1 cellular context compared by ENCODE assay signal in the genomic region with DNA sequence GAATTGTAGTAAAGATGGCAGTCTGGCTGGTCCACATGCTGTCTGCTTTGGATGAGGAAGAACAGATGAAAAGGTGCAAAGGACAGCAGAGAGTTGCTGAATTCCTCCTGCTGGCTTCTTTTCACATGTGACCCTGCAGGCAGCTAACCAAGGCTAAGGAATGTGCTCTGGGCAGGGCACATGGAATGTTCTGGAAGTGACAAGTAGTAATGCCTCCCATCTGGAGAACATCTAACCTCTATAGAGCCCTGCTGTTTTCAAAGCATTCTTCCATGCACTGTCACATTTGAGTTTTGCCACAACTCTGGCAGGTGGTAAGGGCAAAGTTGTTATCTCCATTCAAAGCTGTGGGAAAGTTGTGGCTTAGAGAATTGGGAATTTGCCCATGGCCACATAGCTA.
TF ChIP-seq lines count a peak whose summit lies in the region.

No MANE protein-coding gene starts in this region.

TF ChIP-seq in SK-N-SH, 30 proteins besides CTCF, POLR2A, EP300 and RAD21 (continued from another document):
- TF ChIP-seq, protein P1, sequence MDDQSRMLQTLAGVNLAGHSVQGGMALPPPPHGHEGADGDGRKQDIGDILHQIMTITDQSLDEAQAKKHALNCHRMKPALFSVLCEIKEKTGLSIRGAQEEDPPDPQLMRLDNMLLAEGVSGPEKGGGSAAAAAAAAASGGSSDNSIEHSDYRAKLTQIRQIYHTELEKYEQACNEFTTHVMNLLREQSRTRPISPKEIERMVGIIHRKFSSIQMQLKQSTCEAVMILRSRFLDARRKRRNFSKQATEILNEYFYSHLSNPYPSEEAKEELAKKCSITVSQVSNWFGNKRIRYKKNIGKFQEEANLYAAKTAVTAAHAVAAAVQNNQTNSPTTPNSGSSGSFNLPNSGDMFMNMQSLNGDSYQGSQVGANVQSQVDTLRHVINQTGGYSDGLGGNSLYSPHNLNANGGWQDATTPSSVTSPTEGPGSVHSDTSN (IDR thresholded peaks at IDR 0.05), result peak; percentile 60; the same call in 1 of the 2 replicates
- TF ChIP-seq RFX5 (IDR thresholded peaks at IDR 0.05; ENCODE audit: low read length), result no peak
- TF ChIP-seq, protein P2, sequence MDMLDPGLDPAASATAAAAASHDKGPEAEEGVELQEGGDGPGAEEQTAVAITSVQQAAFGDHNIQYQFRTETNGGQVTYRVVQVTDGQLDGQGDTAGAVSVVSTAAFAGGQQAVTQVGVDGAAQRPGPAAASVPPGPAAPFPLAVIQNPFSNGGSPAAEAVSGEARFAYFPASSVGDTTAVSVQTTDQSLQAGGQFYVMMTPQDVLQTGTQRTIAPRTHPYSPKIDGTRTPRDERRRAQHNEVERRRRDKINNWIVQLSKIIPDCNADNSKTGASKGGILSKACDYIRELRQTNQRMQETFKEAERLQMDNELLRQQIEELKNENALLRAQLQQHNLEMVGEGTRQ (IDR thresholded peaks at IDR 0.05; ENCODE audit: borderline replicate concordance, low read depth, low read length), result no peak
- no peak for TF ChIP-seq MEF2A (IDR thresholded peaks at IDR 0.05; ENCODE audit: borderline replicate concordance, low read depth)
- no peak for TF ChIP-seq ELF1 (IDR thresholded peaks at IDR 0.05)
- TF ChIP-seq SIN3A (IDR thresholded peaks at IDR 0.05; ENCODE audit: borderline replicate concordance, low read depth, low read length), result no peak
- TF ChIP-seq GATA2 (CRISPR knock-in tag; IDR thresholded peaks at IDR 0.05), result no peak
- no peak for TF ChIP-seq SMC3 (IDR thresholded peaks at IDR 0.05; ENCODE audit: low read depth, low read length)
- TF ChIP-seq POLR2AphosphoS5 (IDR thresholded peaks at IDR 0.05; ENCODE audit: low read depth, low read length), result peak; percentile 46; the same call in 1 of the 2 replicates
- TF ChIP-seq, protein P3, sequence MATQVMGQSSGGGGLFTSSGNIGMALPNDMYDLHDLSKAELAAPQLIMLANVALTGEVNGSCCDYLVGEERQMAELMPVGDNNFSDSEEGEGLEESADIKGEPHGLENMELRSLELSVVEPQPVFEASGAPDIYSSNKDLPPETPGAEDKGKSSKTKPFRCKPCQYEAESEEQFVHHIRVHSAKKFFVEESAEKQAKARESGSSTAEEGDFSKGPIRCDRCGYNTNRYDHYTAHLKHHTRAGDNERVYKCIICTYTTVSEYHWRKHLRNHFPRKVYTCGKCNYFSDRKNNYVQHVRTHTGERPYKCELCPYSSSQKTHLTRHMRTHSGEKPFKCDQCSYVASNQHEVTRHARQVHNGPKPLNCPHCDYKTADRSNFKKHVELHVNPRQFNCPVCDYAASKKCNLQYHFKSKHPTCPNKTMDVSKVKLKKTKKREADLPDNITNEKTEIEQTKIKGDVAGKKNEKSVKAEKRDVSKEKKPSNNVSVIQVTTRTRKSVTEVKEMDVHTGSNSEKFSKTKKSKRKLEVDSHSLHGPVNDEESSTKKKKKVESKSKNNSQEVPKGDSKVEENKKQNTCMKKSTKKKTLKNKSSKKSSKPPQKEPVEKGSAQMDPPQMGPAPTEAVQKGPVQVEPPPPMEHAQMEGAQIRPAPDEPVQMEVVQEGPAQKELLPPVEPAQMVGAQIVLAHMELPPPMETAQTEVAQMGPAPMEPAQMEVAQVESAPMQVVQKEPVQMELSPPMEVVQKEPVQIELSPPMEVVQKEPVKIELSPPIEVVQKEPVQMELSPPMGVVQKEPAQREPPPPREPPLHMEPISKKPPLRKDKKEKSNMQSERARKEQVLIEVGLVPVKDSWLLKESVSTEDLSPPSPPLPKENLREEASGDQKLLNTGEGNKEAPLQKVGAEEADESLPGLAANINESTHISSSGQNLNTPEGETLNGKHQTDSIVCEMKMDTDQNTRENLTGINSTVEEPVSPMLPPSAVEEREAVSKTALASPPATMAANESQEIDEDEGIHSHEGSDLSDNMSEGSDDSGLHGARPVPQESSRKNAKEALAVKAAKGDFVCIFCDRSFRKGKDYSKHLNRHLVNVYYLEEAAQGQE (IDR thresholded peaks at IDR 0.05; ENCODE audit: low read depth, low read length), result no peak
- TF ChIP-seq NRF1 (IDR thresholded peaks at IDR 0.05; ENCODE audit: low read depth, low read length), result no peak
- peak; percentile 21; the same call in 1 of the 2 replicates for TF ChIP-seq FOSL2 (IDR thresholded peaks at IDR 0.05; ENCODE audit: borderline replicate concordance, low read depth)
- peak; percentile 94 for TF ChIP-seq TCF12 (IDR thresholded peaks at IDR 0.05)
- TF ChIP-seq TEAD4 (IDR thresholded peaks at IDR 0.05; ENCODE audit: borderline replicate concordance, insufficient read depth), result 0 out of 2 replicates have a peak, but pooled peaks have one; percentile 39
- TF ChIP-seq, protein P4, sequence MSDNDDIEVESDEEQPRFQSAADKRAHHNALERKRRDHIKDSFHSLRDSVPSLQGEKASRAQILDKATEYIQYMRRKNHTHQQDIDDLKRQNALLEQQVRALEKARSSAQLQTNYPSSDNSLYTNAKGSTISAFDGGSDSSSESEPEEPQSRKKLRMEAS (IDR thresholded peaks at IDR 0.05; ENCODE audit: low read depth), result peak; percentile 38; the same call in 1 of the 2 replicates
- TF ChIP-seq TAF1 (IDR thresholded peaks at IDR 0.05; ENCODE audit: borderline replicate concordance, low read depth, low read length), result no peak
- TF ChIP-seq, protein P5, sequence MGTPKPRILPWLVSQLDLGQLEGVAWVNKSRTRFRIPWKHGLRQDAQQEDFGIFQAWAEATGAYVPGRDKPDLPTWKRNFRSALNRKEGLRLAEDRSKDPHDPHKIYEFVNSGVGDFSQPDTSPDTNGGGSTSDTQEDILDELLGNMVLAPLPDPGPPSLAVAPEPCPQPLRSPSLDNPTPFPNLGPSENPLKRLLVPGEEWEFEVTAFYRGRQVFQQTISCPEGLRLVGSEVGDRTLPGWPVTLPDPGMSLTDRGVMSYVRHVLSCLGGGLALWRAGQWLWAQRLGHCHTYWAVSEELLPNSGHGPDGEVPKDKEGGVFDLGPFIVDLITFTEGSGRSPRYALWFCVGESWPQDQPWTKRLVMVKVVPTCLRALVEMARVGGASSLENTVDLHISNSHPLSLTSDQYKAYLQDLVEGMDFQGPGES (IDR thresholded peaks at IDR 0.05; ENCODE audit: low read depth, low read length), result no peak
- TF ChIP-seq, protein P6, sequence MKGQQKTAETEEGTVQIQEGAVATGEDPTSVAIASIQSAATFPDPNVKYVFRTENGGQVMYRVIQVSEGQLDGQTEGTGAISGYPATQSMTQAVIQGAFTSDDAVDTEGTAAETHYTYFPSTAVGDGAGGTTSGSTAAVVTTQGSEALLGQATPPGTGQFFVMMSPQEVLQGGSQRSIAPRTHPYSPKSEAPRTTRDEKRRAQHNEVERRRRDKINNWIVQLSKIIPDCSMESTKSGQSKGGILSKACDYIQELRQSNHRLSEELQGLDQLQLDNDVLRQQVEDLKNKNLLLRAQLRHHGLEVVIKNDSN (IDR thresholded peaks at IDR 0.05; ENCODE audit: borderline replicate concordance, low read depth), result no peak
- peak; percentile 68 for TF ChIP-seq JUND (IDR thresholded peaks at IDR 0.05)
- TF ChIP-seq CHD2 (IDR thresholded peaks at IDR 0.05; ENCODE audit: low read length, partially characterized antibody), result no peak
- TF ChIP-seq RXRA (IDR thresholded peaks at IDR 0.05; ENCODE audit: borderline replicate concordance, low read depth), result peak; percentile 40; the same call in 1 of the 2 replicates
- TF ChIP-seq YY1 (IDR thresholded peaks at IDR 0.05; ENCODE audit: low read depth), result no peak
- no peak for TF ChIP-seq GABPA (IDR thresholded peaks at IDR 0.05; ENCODE audit: low read depth)
- peak; percentile 50; the same call in 1 of the 2 replicates for TF ChIP-seq FOXM1 (IDR thresholded peaks at IDR 0.05; ENCODE audit: low read depth)
- no peak for TF ChIP-seq FOXJ3 (CRISPR knock-in tag; IDR thresholded peaks at IDR 0.05)
- TF ChIP-seq RCOR1 (IDR thresholded peaks at IDR 0.05; ENCODE audit: low read length), result no peak
- TF ChIP-seq NFIC (IDR thresholded peaks at IDR 0.05; ENCODE audit: borderline replicate concordance), result peak; percentile 43
